ENCODE assay signal across 8 cellular contexts in the genomic region with DNA sequence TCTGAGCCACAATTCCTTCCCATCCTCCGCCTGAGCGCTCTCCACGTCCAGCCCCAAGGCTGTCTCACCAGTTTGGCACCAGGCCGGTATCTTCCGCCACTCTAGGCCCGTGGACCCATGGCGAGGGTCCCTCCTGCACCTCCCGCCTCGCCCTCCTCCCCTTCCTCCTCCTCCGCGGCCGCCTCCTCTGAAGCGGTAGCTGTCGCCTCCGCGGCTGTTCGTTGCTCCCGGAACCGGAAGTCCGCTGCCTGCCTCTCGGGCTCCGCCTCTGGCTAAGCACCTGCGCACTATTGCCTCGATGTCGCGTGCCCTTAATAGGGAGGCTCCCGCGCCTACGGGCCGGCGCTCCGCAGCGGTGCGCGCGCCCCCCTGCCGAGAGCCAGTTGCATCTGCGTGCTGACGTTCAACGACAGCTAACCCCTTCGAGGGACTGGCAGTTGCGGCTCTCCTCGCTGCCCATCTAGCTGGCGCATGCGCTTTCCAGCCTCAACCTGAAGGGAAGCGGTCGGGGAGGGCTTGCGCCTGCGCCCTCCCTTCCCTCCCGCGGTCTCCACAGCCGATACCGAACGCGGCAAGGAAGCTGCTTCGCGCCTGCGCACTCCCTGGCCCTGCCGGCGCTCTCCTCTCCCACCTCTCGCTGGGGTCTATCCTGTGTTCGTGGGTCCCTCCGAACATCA. TPM values are rescaled to one million over a fixed set of nuclear protein-coding genes. Genes with fewer than 3 reads are reported as not detected.
DNase-seq lines count a peak whose midpoint lies in the region; ATAC-seq and TF ChIP-seq lines count a peak whose summit lies in the region.

TSS of gene MBD1 (minus strand) at position 229 of the 677 bp plus-strand sequence. CDS start 1,531 bp downstream, outside the sequence.

- no peaks in the 10 kb centered on the region for H3K9me3 Mint-ChIP-seq in activated B cell treated with CpG ODN at 0.5 μM for 24 hours

- CTCF ChIA-PET in activated B cell treated with CpG ODN at 0.5 μM for 24 hours (lab: Charles Lee): interaction anchor here (0.9 to 2.3 kb wide), 7 partner anchors 12 to 91 kb away, joined by 3 to 14 read pairs (median 4); partner anchors contain the start of gene CFAP53

- POLR2A ChIA-PET in activated B cell treated with CpG ODN at 0.5 μM for 24 hours (lab: Charles Lee): interaction anchor here (0.6 to 2.7 kb wide), 18 partner anchors 7 to 794 kb away, joined by 3 to 44 read pairs (median 4); partner anchors contain the start of genes C18orf32, CFAP53, ME2 and SKA1

- H3K36me3 Mint-ChIP-seq in activated B cell treated with CpG ODN at 0.5 μM for 24 hours (ENCODE audit: low read depth): peaks cover 71% of the 10 kb centered on the region

- in situ Hi-C loops in GM18951 (cut with MboI; ENCODE audit: low sequenced_read_pairs, unreplicated experiment): no loop called here

- H3K4me3 ChIP-seq in AG09309 (ENCODE audit: control insufficient read depth, low read depth, low read length): peak within 1 kb of the TSS; percentile 73

- DNase-seq in AG09309 (ENCODE audit: low read depth): peak; percentile 94
- DNase-seq in NCI-H345 (lab: John Stamatoyannopoulos, UW): peak; percentile 99
- DNase-seq in activated B cell treated with CpG ODN at 0.5 μM for 24 hours: peak; percentile 90
- peak; percentile 87 to 100 (median 98) for DNase-seq in caudate nucleus (lab: John Stamatoyannopoulos, UW)
- DNase-seq in iPS-NIHi7 (ENCODE audit: extremely low spot score): peak; percentile 96
- DNase-seq in smooth muscle cell of the brain vasculature (ENCODE audit: low read depth, low spot score): peak; percentile 97

- H3K27ac ChIP-seq in caudate nucleus (ENCODE audit: low read depth, low read length): peak within 1 kb of the TSS; percentile 96

- TF ChIP-seq POLR2A in GM18951 (IDR thresholded peaks at IDR 0.05; ENCODE audit: extremely low read depth, insufficient read depth, insufficient read length): peak; percentile 91

- peak; percentile 16 for TF ChIP-seq CTCF in AG09309 (IDR thresholded peaks at IDR 0.05; ENCODE audit: control insufficient read depth, insufficient read depth, low read depth, low read length, missing control alignments)
- no peak for TF ChIP-seq CTCF in activated B cell treated with CpG ODN at 0.5 μM for 24 hours (IDR thresholded peaks at IDR 0.05)

- H3K27ac Mint-ChIP-seq in activated B cell treated with CpG ODN at 0.5 μM for 24 hours: peak within 1 kb of the TSS; percentile 93

- H3K4me1 Mint-ChIP-seq in activated B cell treated with CpG ODN at 0.5 μM for 24 hours: peaks cover 38% of the 10 kb centered on the region

- peak; percentile 82 for ATAC-seq in HG03196 (IDR thresholded peaks at IDR 0.05; ENCODE audit: unreplicated experiment)
- ATAC-seq in activated B cell treated with CpG ODN at 0.5 μM for 24 hours (ENCODE audit: low read depth): peak; percentile 94

- H3K27me3 Mint-ChIP-seq in activated B cell treated with CpG ODN at 0.5 μM for 24 hours: no peaks in the 10 kb centered on the region

- peak within 1 kb of the TSS; percentile 97 for H3K4me3 Mint-ChIP-seq in activated B cell treated with CpG ODN at 0.5 μM for 24 hours

- intact Hi-C loops in activated B cell treated with CpG ODN at 0.5 μM for 24 hours (cut with micrococcal nuclease): loop anchor here (1.0 to 2.0 kb wide), 7 partner anchors 15 to 915 kb away; partner anchors contain the start of genes CFAP53, ME2 and MEX3C

RNA-seq across cellular contexts. Expression of gene MBD1, which starts in this region (rescaled TPM):
- 101 and 117 TPM in 2 replicates for total RNA-seq in activated B cell treated with CpG ODN at 0.5 μM for 24 hours

Comparison
In these comparisons a context has a peak if more than half of its experiments do, and no peak if none do; other contexts are left out.
1. Peak in every context shown above with its lines: DNase-seq, ATAC-seq, H3K4me3 ChIP-seq and H3K27ac ChIP-seq.